Comparison of ENCODE assay signal across 16 cellular contexts in genomic region chr12:26740991-26741390, GRCh38.
DNase-seq lines count a peak whose midpoint lies in the region; ATAC-seq and TF ChIP-seq lines count a peak whose summit lies in the region.
"Had no signal": no experiment of that assay in that cellular context is flagged by ENCODE, and none has a peak within 500 bp of the region (broad histone marks: within the 10 kb centered on the region; RNA-seq: fewer than 3 reads in every experiment).

No MANE protein-coding gene starts in this region.

- H3K9me3 ChIP-seq in heart left ventricle: peaks cover 0 to 15% (median 0%) of the 10 kb centered on the region in 12 donors

- DNase-seq in heart left ventricle: no peak
- no peak for DNase-seq in cardiac septum (ENCODE audit: low spot score)
- DNase-seq in NCI-H774 (lab: John Stamatoyannopoulos, UW): peak; percentile 41
- peak; percentile 46 for DNase-seq in kidney tubule cell (ENCODE audit: low spot score)
- no peak for DNase-seq in MV-4-11 (lab: John Stamatoyannopoulos, UW)
- no peak for DNase-seq in NCI-H446 (lab: John Stamatoyannopoulos, UW)
- no peak for DNase-seq in anterior cingulate cortex (lab: John Stamatoyannopoulos, UW)
- no peak for DNase-seq in cerebellar cortex (ENCODE audit: low spot score)
- DNase-seq: activated CD4-positive, alpha-beta memory T cell treated with anti-CD3 and anti-CD28 coated beads for 36 hours; adrenal gland; CD4-positive, alpha-beta memory T cell; HFFc6; NCI-H187 treated with DMSO at 0.1 percent for 48 hours; OCI-M1; pancreas had no signal

- peak overlapping the region in 1 of 12 donors; percentile 46 for H3K27ac ChIP-seq in heart left ventricle
- H3K27ac ChIP-seq: A549, pancreas had no signal

- peaks cover 0 to 31% (median 17%) of the 10 kb centered on the region in 12 donors for H3K4me1 ChIP-seq in heart left ventricle

- H3K27me3 ChIP-seq in heart left ventricle: no peaks in the 10 kb centered on the region
- H3K27me3 ChIP-seq: adrenal gland, pancreas had no signal

- H3K4me3 ChIP-seq in heart left ventricle: no peak overlapping the region
- H3K4me3 ChIP-seq: A549, adrenal gland, pancreas had no signal

- H3K36me3 ChIP-seq in heart left ventricle: no peaks in the 10 kb centered on the region
- H3K36me3 ChIP-seq: adrenal gland, pancreas had no signal

- intact Hi-C loops in heart left ventricle (cut with DNase I) (no loop called here), cardiac septum (cut with DNase I) (no loop called here)

- 47 to 53% (median 49%) methylated on average over 4 of the region's 4 CpGs for WGBS in heart left ventricle, 4 donors

- ATAC-seq in heart left ventricle: peak in 3 of 4 donors; percentile 26 to 66 (median 56)
- ATAC-seq: A549, pancreas had no signal

- TF ChIP-seq POLR2A in heart left ventricle (IDR thresholded peaks at IDR 0.05): no peak

- TF ChIP-seq CTCF in heart left ventricle (IDR thresholded peaks at IDR 0.05): no peak

Comparison
In these comparisons a context has a peak if more than half of its experiments do, and no peak if none do; other contexts are left out.
1. DNase-seq: peak in NCI-H774 (single experiment) and kidney tubule cell (single experiment); none in heart left ventricle (0 of 5), cardiac septum (single experiment), MV-4-11 (single experiment), NCI-H446 (0 of 2), anterior cingulate cortex (0 of 58) and cerebellar cortex (single experiment).